In genomic region chr1:47870946-47871750, GRCh38 we compare ENCODE assay signal across 20 cellular contexts.
A peak's percentile ranks its signal among the peaks of the same experiment; 100 is the strongest.
DNase-seq lines count a peak whose midpoint lies in the region; TF ChIP-seq lines count a peak whose summit lies in the region.
"Had no signal": no experiment of that assay in that cellular context is flagged by ENCODE, and none has a peak within 500 bp of the region (broad histone marks: within the 10 kb centered on the region; RNA-seq: fewer than 3 reads in every experiment).

No MANE protein-coding gene starts in this region.

- no peaks in the 10 kb centered on the region for H4K20me1 ChIP-seq in GM23248 (ENCODE audit: insufficient read depth)

- H3K9me2 ChIP-seq in GM23248 (ENCODE audit: insufficient read depth) = no peaks in the 10 kb centered on the region
- H3K9me2 ChIP-seq: SK-N-SH had no signal

- in situ Hi-C loops in GM23248 (cut with MboI) = no loop called here

- H3K27ac ChIP-seq in SJCRH30 (peak overlapping the region; percentile 89), muscle layer of duodenum (ENCODE audit: low read length) (peak overlapping the region; percentile 13), WERI-Rb-1 (no peak overlapping the region), GM23248 (no peak overlapping the region)
- H3K27ac ChIP-seq: 22Rv1, thoracic aorta had no signal

- no peak for TF ChIP-seq CTCF in WERI-Rb-1 (IDR thresholded peaks at IDR 0.05; ENCODE audit: low read depth, low read length)

- no peaks in the 10 kb centered on the region for H3F3A ChIP-seq in GM23248 (ENCODE audit: insufficient read depth)

- H3K79me2 ChIP-seq in GM23248 (ENCODE audit: insufficient read depth) = no peaks in the 10 kb centered on the region

- H3K4me1 ChIP-seq in SJCRH30 (peaks cover 44% of the 10 kb centered on the region), muscle layer of duodenum (ENCODE audit: control insufficient read depth in 1 of 2, insufficient read depth in 2 of 2, low read length in 2 of 2) (peaks cover 7 to 10% of the 10 kb centered on the region in 2 donors), GM23248 (ENCODE audit: insufficient read depth) (no peaks in the 10 kb centered on the region)

- no peaks in the 10 kb centered on the region for H3K27me3 ChIP-seq in SJCRH30
- H3K27me3 ChIP-seq in muscle layer of duodenum (ENCODE audit: low read depth, low read length) = no peaks in the 10 kb centered on the region
- no peaks in the 10 kb centered on the region for H3K27me3 ChIP-seq in WERI-Rb-1 (ENCODE audit: insufficient read depth, low read depth, severe bottlenecking)
- H3K27me3 ChIP-seq in GM23248 (replicated peaks; ENCODE audit: insufficient read depth) = no peaks in the 10 kb centered on the region

- no peak overlapping the region for H3K4me3 ChIP-seq in SJCRH30
- no peak overlapping the region for H3K4me3 ChIP-seq in muscle layer of duodenum (ENCODE audit: low read depth in 1 of 2, low read length in 2 of 2)
- no peak overlapping the region for H3K4me3 ChIP-seq in WERI-Rb-1 (ENCODE audit: low read depth, low read length)
- H3K4me3 ChIP-seq in GM23248 = no peak overlapping the region
- H3K4me3 ChIP-seq: lung, thoracic aorta had no signal

- no peaks in the 10 kb centered on the region for H3K36me3 ChIP-seq in SJCRH30
- no peaks in the 10 kb centered on the region for H3K36me3 ChIP-seq in muscle layer of duodenum (ENCODE audit: control insufficient read depth in 1 of 2, insufficient read depth in 2 of 2, low read length in 2 of 2)
- H3K36me3 ChIP-seq in WERI-Rb-1 = no peaks in the 10 kb centered on the region
- no peaks in the 10 kb centered on the region for H3K36me3 ChIP-seq in GM23248 (ENCODE audit: low read depth)
- H3K36me3 ChIP-seq: thoracic aorta had no signal

- H2AFZ ChIP-seq in GM23248 = no peak overlapping the region

- H3K9ac ChIP-seq in GM23248 = no peak overlapping the region
- H3K9ac ChIP-seq: SK-N-SH had no signal

- WGBS in GM23248 (ENCODE audit: low coverage in 1 of 2, low lambda C conversion rate in 2 of 2, missing lambda C conversion rate in 2 of 2), 2 experiments = 87 to 93% methylated on average over 9 of the region's 9 CpGs

- no peaks in the 10 kb centered on the region for H3K9me3 ChIP-seq in SJCRH30 (replicated peaks)
- H3K9me3 ChIP-seq in muscle layer of duodenum (ENCODE audit: control insufficient read depth in 1 of 2, low read length in 2 of 2) = no peaks in the 10 kb centered on the region
- no peaks in the 10 kb centered on the region for H3K9me3 ChIP-seq in WERI-Rb-1 (ENCODE audit: severe bottlenecking)
- H3K9me3 ChIP-seq in GM23248 (ENCODE audit: low read depth) = no peaks in the 10 kb centered on the region
- H3K9me3 ChIP-seq: Caco-2, SK-N-SH, thoracic aorta had no signal

- DNase-seq in DMS 273 (lab: John Stamatoyannopoulos, UW; ENCODE audit: unreplicated experiment) = peak; percentile 13
- DNase-seq in DMS 273 treated with DMSO at 0.1 percent for 48 hours (lab: John Stamatoyannopoulos, UW) = no peak
- DNase-seq in Daoy (ENCODE audit: low read depth) = peak; percentile 35
- peak; percentile 65 to 72 for DNase-seq in SJCRH30
- DNase-seq in WERI-Rb-1 = no peak
- no peak for DNase-seq in GM23248
- no peak for DNase-seq in NCI-H1436 (lab: John Stamatoyannopoulos, UW)
- DNase-seq: activated CD4-positive, alpha-beta T cell treated with anti-CD3 and anti-CD28 coated beads, Interleukin-2, amount 10 ng/mL, durations not matched to agents 24 days and 14 days; AML-193; Caco-2; effector CD8-positive, alpha-beta T cell; hypothalamus; NCI-H146; SK-N-SH; stimulated activated CD4-positive, alpha-beta T cell treated with anti-CD3 and anti-CD28 coated beads, Interleukin-4, amount 100 ng/mL, for 1 hour; stimulated activated naive CD4-positive, alpha-beta T cell treated with Interleukin-2 at 50 U/mL for 16 hours had no signal

- H3K4me2 ChIP-seq in GM23248 (ENCODE audit: unreplicated experiment) = no peak overlapping the region
- H3K4me2 ChIP-seq: SK-N-SH had no signal

Comparison
In these comparisons a context has a peak if more than half of its experiments do, and no peak if none do; other contexts are left out.
1. DNase-seq: peak in DMS 273 (single experiment), Daoy (single experiment) and SJCRH30 (2 of 2); none in DMS 273 treated with DMSO at 0.1 percent for 48 hours (single experiment), WERI-Rb-1 (single experiment), GM23248 (single experiment) and NCI-H1436 (single experiment).
2. H3K27ac ChIP-seq: peak in SJCRH30 (single experiment) and muscle layer of duodenum (single experiment); none in WERI-Rb-1 (single experiment) and GM23248 (single experiment).